1 cellular context compared by ENCODE assay signal in genomic region chr12:121942145-121942718, GRCh38.
TF ChIP-seq lines count a peak whose summit lies in the region.

No MANE protein-coding gene starts in this region.

TF ChIP-seq in HepG2, 621 proteins besides CTCF, POLR2A, EP300 and RAD21:
- TF ChIP-seq ZNF839 (CRISPR knock-in tag; IDR thresholded peaks at IDR 0.05; ENCODE audit: borderline replicate concordance) (0 out of 2 replicates have a peak, but pooled peaks have one; percentile 33), FOXA3 (CRISPR knock-in tag; IDR thresholded peaks at IDR 0.05) (no peak)
